In the genomic region with DNA sequence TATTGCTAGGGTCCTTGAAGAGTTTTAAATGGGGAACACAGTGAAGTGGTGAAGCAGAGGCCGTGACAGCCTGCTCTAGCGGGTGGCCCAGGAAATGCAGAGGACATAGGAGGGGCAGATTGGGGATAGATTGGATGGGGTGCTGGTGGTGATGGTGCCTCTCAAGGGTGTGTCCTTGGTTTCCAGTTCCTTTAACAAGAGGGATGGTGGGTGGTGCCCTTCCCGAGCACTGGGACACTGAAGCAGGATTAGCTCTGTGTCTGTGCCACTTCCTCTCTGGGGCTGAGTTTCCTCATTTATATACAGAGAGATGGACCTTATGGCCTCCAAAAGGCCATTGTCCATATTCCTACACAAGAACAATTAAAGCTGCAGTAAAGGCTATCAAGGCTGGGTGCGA, we compare ENCODE assay signal across 27 cellular contexts.
"Had no signal": no experiment of that assay in that cellular context is flagged by ENCODE, and none has a peak within 500 bp of the region (broad histone marks: within the 10 kb centered on the region; RNA-seq: fewer than 3 reads in every experiment).

No MANE protein-coding gene starts in this region.

- H3K4me3 Mint-ChIP-seq: activated CD4-positive, alpha-beta T cell treated with anti-CD3 and anti-CD28 coated beads for 36 hours; activated naive CD8-positive, alpha-beta T cell; effector memory CD8-positive, alpha-beta T cell; memory B cell; natural killer cell; stimulated activated effector memory CD8-positive, alpha-beta T cell treated with anti-CD3 and anti-CD28 coated beads, Interleukin-12 subunit alpha, Interleukin-12 subunit beta, amount 100 ng/mL, for 72 hours; stimulated activated naive CD8-positive, alpha-beta T cell treated with anti-CD3 and anti-CD28 coated beads, Interleukin-15, Interleukin-2, amounts not matched to agents 100 ng/mL and 50 ng/mL, for 24 hours; T-helper 2 cell treated with Interferon-gamma antibody and Interleukin-4, amounts not matched to agents 5 μg/mL and 100 μg/mL, for 36 hours; type B pancreatic cell had no signal

- H3K9me3 Mint-ChIP-seq: effector memory CD8-positive, alpha-beta T cell; natural killer cell; stimulated activated effector memory CD8-positive, alpha-beta T cell treated with anti-CD3 and anti-CD28 coated beads, Interleukin-12 subunit alpha, Interleukin-12 subunit beta, amount 100 ng/mL, for 72 hours; stimulated activated naive CD8-positive, alpha-beta T cell treated with anti-CD3 and anti-CD28 coated beads, Interleukin-15, Interleukin-2, amounts not matched to agents 100 ng/mL and 50 ng/mL, for 24 hours; T-helper 2 cell treated with Interferon-gamma antibody and Interleukin-4, amounts not matched to agents 5 μg/mL and 100 μg/mL, for 36 hours; type B pancreatic cell had no signal

- H3K4me3 ChIP-seq: body of pancreas, colonic mucosa, dorsolateral prefrontal cortex, heart right ventricle, sigmoid colon had no signal

- ATAC-seq: activated CD4-positive, alpha-beta T cell treated with anti-CD3 and anti-CD28 coated beads for 36 hours; body of pancreas; effector memory CD8-positive, alpha-beta T cell; natural killer cell; stimulated activated effector memory CD8-positive, alpha-beta T cell treated with anti-CD3 and anti-CD28 coated beads, Interleukin-12 subunit alpha, Interleukin-12 subunit beta, amount 100 ng/mL, for 72 hours had no signal

- H3K36me3 Mint-ChIP-seq: activated naive CD8-positive, alpha-beta T cell; memory B cell; natural killer cell; stimulated activated effector memory CD8-positive, alpha-beta T cell treated with anti-CD3 and anti-CD28 coated beads, Interleukin-12 subunit alpha, Interleukin-12 subunit beta, amount 100 ng/mL, for 72 hours; type B pancreatic cell had no signal

- H3K27ac Mint-ChIP-seq: activated CD4-positive, alpha-beta T cell treated with anti-CD3 and anti-CD28 coated beads for 36 hours; activated naive CD8-positive, alpha-beta T cell; effector memory CD8-positive, alpha-beta T cell; memory B cell; natural killer cell; stimulated activated effector memory CD8-positive, alpha-beta T cell treated with anti-CD3 and anti-CD28 coated beads, Interleukin-12 subunit alpha, Interleukin-12 subunit beta, amount 100 ng/mL, for 72 hours; stimulated activated naive CD8-positive, alpha-beta T cell treated with anti-CD3 and anti-CD28 coated beads, Interleukin-15, Interleukin-2, amounts not matched to agents 100 ng/mL and 50 ng/mL, for 24 hours; T-helper 2 cell treated with Interferon-gamma antibody and Interleukin-4, amounts not matched to agents 5 μg/mL and 100 μg/mL, for 36 hours; type B pancreatic cell had no signal

- H3K27ac ChIP-seq: body of pancreas, colonic mucosa, dorsolateral prefrontal cortex, heart right ventricle, sigmoid colon had no signal

- H3K4me1 ChIP-seq: body of pancreas, colonic mucosa, sigmoid colon had no signal

- FAIRE-seq: small intestine had no signal

- DNase-seq: activated CD4-positive, alpha-beta T cell treated with anti-CD3 and anti-CD28 coated beads for 36 hours; activated CD4-positive, CD25-positive, alpha-beta regulatory T cell; activated CD8-positive, alpha-beta memory T cell treated with anti-CD3 and anti-CD28 coated beads for 24 hours; activated effector memory CD4-positive, alpha-beta T cell treated with Interleukin-2 at 50 U/mL for 16 hours; activated naive CD4-positive, alpha-beta T cell treated with Interleukin-2 at 50 U/mL for 16 hours; anterior cingulate cortex; cerebellar nuclear complex; colonic mucosa; dorsolateral prefrontal cortex; effector memory CD8-positive, alpha-beta T cell; erythroblast; foreskin fibroblast; heart right ventricle; kidney glomerular epithelial cell; midbrain; natural killer cell; sigmoid colon; small intestine; stimulated activated CD4-positive, alpha-beta T cell treated with anti-CD3 and anti-CD28 coated beads, Interleukin-4, amount 100 ng/mL, for 24 hours; T-helper 1 cell had no signal

- H3K4me1 Mint-ChIP-seq: activated CD4-positive, alpha-beta T cell treated with anti-CD3 and anti-CD28 coated beads for 36 hours; memory B cell had no signal

- H3K9me3 ChIP-seq: body of pancreas, colonic mucosa, heart right ventricle, sigmoid colon had no signal

- H3K36me3 ChIP-seq: colonic mucosa, heart right ventricle, sigmoid colon had no signal

- H3K27me3 ChIP-seq: body of pancreas, colonic mucosa, heart right ventricle, sigmoid colon had no signal
